ENCODE assay signal across 1 cellular context in the genomic region with DNA sequence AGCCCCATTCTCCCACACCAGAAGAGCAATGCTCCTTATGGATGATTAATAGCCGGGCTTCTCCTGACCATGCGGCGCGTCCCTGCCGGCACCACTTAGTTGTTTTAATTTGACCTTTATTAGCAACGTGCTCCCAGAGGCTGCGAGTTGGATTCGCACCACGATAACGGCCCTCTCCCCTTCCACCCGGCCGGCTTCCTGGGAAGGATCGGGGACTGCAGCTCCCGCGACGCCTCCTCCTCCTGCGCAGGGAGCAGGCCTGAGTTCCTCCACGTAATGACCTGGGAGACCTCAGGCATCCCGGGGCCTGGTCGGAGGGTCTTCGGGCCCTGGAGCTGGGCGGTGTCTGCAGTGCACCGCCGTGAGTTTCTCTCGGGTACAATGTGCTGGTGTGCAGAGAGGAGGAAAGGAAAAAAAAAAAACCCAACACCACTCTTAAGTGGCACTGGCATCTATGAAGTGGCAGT.
TF ChIP-seq lines count a peak whose summit lies in the region.

No MANE protein-coding gene starts in this region.

TF ChIP-seq in IMR-90, 13 proteins besides CTCF, POLR2A, EP300 and RAD21 (continued from another document):
- TF ChIP-seq MXI1 (IDR thresholded peaks at IDR 0.05; ENCODE audit: borderline replicate concordance, low read depth, low read length), result no peak
